14 cellular contexts compared by ENCODE assay signal in the genomic region with DNA sequence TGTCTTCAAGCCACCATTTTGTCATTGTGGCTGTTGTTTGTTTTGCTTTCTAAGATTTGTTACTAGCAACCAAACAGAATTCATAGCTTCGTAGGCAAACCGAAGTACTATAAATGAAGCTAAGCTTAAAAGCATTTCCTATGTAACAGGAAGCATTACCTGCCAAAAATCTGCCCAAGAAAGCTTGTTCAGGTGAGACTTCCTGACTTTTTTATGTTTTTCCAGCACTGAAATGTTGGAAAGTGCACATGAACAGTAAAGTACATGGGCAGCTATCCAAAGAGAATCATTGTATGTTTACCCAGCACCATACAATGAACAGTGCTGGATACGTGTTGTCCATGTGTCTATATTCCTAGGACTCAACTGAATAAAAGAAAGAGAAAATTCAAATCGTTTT.
"Had no signal": no experiment of that assay in that cellular context is flagged by ENCODE, and none has a peak within 500 bp of the region (broad histone marks: within the 10 kb centered on the region; RNA-seq: fewer than 3 reads in every experiment).

No MANE protein-coding gene starts in this region.

- H3K4me3 ChIP-seq: psoas muscle, right lobe of liver had no signal

- DNase-seq: activated B cell treated with CpG ODN at 0.5 μM for 24 hours; activated CD4-positive, alpha-beta T cell treated with anti-CD3 and anti-CD28 coated beads for 48 hours; activated CD8-positive, alpha-beta memory T cell treated with anti-CD3 and anti-CD28 coated beads, Interleukin-2, amount 50 U/mL, for 48 hours; activated naive CD8-positive, alpha-beta T cell treated with anti-CD3 and anti-CD28 coated beads, Interleukin-2, amount 10 ng/mL, durations not matched to agents 7 days and 5 days; cortex of kidney; effector memory CD4-positive, alpha-beta T cell; foreskin keratinocyte; glutamatergic neuron; nephron progenitor cell; psoas muscle; right lobe of liver; stimulated activated naive CD8-positive, alpha-beta T cell treated with anti-CD3 and anti-CD28 coated beads, Interleukin-15, Interleukin-2, amounts not matched to agents 100 U/mL and 50 U/mL, for 24 hours; T-helper 17 cell; trophoblast cell had no signal

- H3K27me3 ChIP-seq: foreskin keratinocyte, right lobe of liver had no signal

- H3K9me3 ChIP-seq: psoas muscle, right lobe of liver had no signal

- H3K36me3 ChIP-seq: right lobe of liver had no signal

- H3K4me1 ChIP-seq: psoas muscle, right lobe of liver had no signal

- H3K27ac ChIP-seq: foreskin keratinocyte, psoas muscle, right lobe of liver had no signal
